ENCODE assay signal across 1 cellular context in genomic region chr16:1181715-1182671, GRCh38.
TF ChIP-seq lines count a peak whose summit lies in the region.

No MANE protein-coding gene starts in this region.

TF ChIP-seq in HepG2, 621 proteins besides CTCF, POLR2A, EP300 and RAD21 (continued from another document):
- TF ChIP-seq PRDM4 (CRISPR knock-in tag; IDR thresholded peaks at IDR 0.05; ENCODE audit: borderline replicate concordance) (no peak), ETV5 (CRISPR knock-in tag; IDR thresholded peaks at IDR 0.05; ENCODE audit: borderline replicate concordance) (0 out of 2 replicates have a peak, but pooled peaks have one; percentile 11), ZFP91 (CRISPR knock-in tag; IDR thresholded peaks at IDR 0.05; ENCODE audit: borderline replicate concordance) (peak; percentile 3; the same call in 1 of the 2 replicates), TRAFD1 (CRISPR knock-in tag; IDR thresholded peaks at IDR 0.05; ENCODE audit: borderline replicate concordance) (no peak), FOXK1 (CRISPR knock-in tag; IDR thresholded peaks at IDR 0.05; ENCODE audit: borderline replicate concordance, low read depth) (peak; percentile 18; the same call in 1 of the 2 replicates), ZBTB33 (CRISPR knock-in tag; IDR thresholded peaks at IDR 0.05) (no peak), STAT5B (CRISPR knock-in tag; IDR thresholded peaks at IDR 0.05) (no peak), TIGD3 (CRISPR knock-in tag; IDR thresholded peaks at IDR 0.05; ENCODE audit: borderline replicate concordance) (no peak), HDAC1 (CRISPR knock-in tag; IDR thresholded peaks at IDR 0.05) (no peak), NCOA2 (CRISPR knock-in tag; IDR thresholded peaks at IDR 0.05) (0 out of 2 replicates have a peak, but pooled peaks have one; percentile 31)
